ENCODE assay signal across 9 cellular contexts in genomic region chr12:106030210-106031175, GRCh38.
A peak's percentile ranks its signal among the peaks of the same experiment; 100 is the strongest.
DNase-seq lines count a peak whose midpoint lies in the region; ATAC-seq and TF ChIP-seq lines count a peak whose summit lies in the region.
"Had no signal": no experiment of that assay in that cellular context is flagged by ENCODE, and none has a peak within 500 bp of the region (broad histone marks: within the 10 kb centered on the region; RNA-seq: fewer than 3 reads in every experiment).

No MANE protein-coding gene starts in this region.

- H3K4me2 ChIP-seq in MM.1S (ENCODE audit: low read depth, low read length): peak overlapping the region; percentile 70; the same call in 1 of the 2 replicates

- H3K27ac ChIP-seq in MM.1S (ENCODE audit: low read length) (peak overlapping the region; percentile 41; the same call in 1 of the 2 replicates), psoas muscle (no peak overlapping the region), sigmoid colon (no peak overlapping the region)
- H3K27ac ChIP-seq in effector memory CD4-positive, alpha-beta T cell (ENCODE audit: insufficient read depth, low read length, poor library complexity, severe bottlenecking): no peak overlapping the region

- DNase-seq in GM04504 (ENCODE audit: low read depth) (peak; percentile 57), MM.1S (peak; percentile 61), astrocyte of the hippocampus (ENCODE audit: low read depth, low spot score) (peak; percentile 94), non-pigmented ciliary epithelial cell (ENCODE audit: low read depth) (peak; percentile 99), NCI-H2227 treated with DMSO at 0.1 percent for 48 hours (lab: John Stamatoyannopoulos, UW) (no peak), psoas muscle (no peak), sigmoid colon (no peak)
- no peak for DNase-seq in effector memory CD4-positive, alpha-beta T cell
- DNase-seq: stimulated activated CD4-positive, alpha-beta T cell treated with anti-CD3 and anti-CD28 coated beads, Interleukin-1b, Interleukin-23, amount 100 ng/mL, for 48 hours had no signal

- peaks cover 16% of the 10 kb centered on the region for H3K4me1 ChIP-seq in MM.1S (ENCODE audit: low read length)
- no peaks in the 10 kb centered on the region for H3K4me1 ChIP-seq in effector memory CD4-positive, alpha-beta T cell (ENCODE audit: control insufficient read depth, insufficient read depth, low read length, poor library complexity, severe bottlenecking)
- no peaks in the 10 kb centered on the region for H3K4me1 ChIP-seq in psoas muscle
- peaks cover 0 to 4% (median 0%) of the 10 kb centered on the region in 4 donors for H3K4me1 ChIP-seq in sigmoid colon

- H3K4me3 ChIP-seq in MM.1S (ENCODE audit: low read length) (peak overlapping the region; percentile 14; the same call in 1 of the 2 replicates), psoas muscle (no peak overlapping the region), sigmoid colon (no peak overlapping the region)
- H3K4me3 ChIP-seq in effector memory CD4-positive, alpha-beta T cell (ENCODE audit: insufficient read depth, low read depth, low read length, poor library complexity, severe bottlenecking): no peak overlapping the region

- intact Hi-C loops in psoas muscle (cut with DNase I): no loop called here
- intact Hi-C loops in sigmoid colon (cut with DNase I): no loop called here

- WGBS in psoas muscle, 3 donors: 54 to 64% (median 58%) methylated on average over 12 of the region's 12 CpGs
- 42 to 51% methylated on average over 12 of the region's 12 CpGs for WGBS in sigmoid colon, 2 donors

- H3K9ac ChIP-seq in MM.1S (ENCODE audit: low read length): peak overlapping the region; percentile 26; the same call in 1 of the 2 replicates

- ATAC-seq in psoas muscle: no peak

- H3K27me3 ChIP-seq in MM.1S (replicated peaks; ENCODE audit: insufficient read depth, low read length) (no peaks in the 10 kb centered on the region), psoas muscle (ENCODE audit: insufficient read depth in 3 of 3, low read length in 2 of 3) (no peaks in the 10 kb centered on the region), sigmoid colon (no peaks in the 10 kb centered on the region)
- H3K27me3 ChIP-seq in effector memory CD4-positive, alpha-beta T cell (replicated peaks; ENCODE audit: control insufficient read depth, insufficient read depth, low read length, poor library complexity, severe bottlenecking): no peaks in the 10 kb centered on the region

- peak overlapping the region; percentile 59 for H2AFZ ChIP-seq in MM.1S (ENCODE audit: low read length)

- H3K9me3 ChIP-seq in MM.1S (replicated peaks; ENCODE audit: insufficient read depth, low read length): no peaks in the 10 kb centered on the region
- no peaks in the 10 kb centered on the region for H3K9me3 ChIP-seq in effector memory CD4-positive, alpha-beta T cell (ENCODE audit: control insufficient read depth, low read length)
- H3K9me3 ChIP-seq in psoas muscle: no peaks in the 10 kb centered on the region
- no peaks in the 10 kb centered on the region for H3K9me3 ChIP-seq in sigmoid colon

- no peaks in the 10 kb centered on the region for H4K20me1 ChIP-seq in MM.1S (ENCODE audit: insufficient read depth, low read length)

- TF ChIP-seq EP300 in sigmoid colon (IDR thresholded peaks at IDR 0.05): no peak

- no peaks in the 10 kb centered on the region for H3K79me2 ChIP-seq in MM.1S (ENCODE audit: low read length)

- H3K36me3 ChIP-seq in MM.1S (replicated peaks; ENCODE audit: insufficient read depth, low read length) (no peaks in the 10 kb centered on the region), psoas muscle (ENCODE audit: insufficient read depth in 1 of 2, low read depth in 1 of 2) (no peaks in the 10 kb centered on the region), sigmoid colon (no peaks in the 10 kb centered on the region)
- H3K36me3 ChIP-seq in effector memory CD4-positive, alpha-beta T cell (ENCODE audit: control insufficient read depth, insufficient read depth, low read length): no peaks in the 10 kb centered on the region

- H3K9me2 ChIP-seq in MM.1S (replicated peaks; ENCODE audit: insufficient read depth, low read length): no peaks in the 10 kb centered on the region

- peaks cover 3% of the 10 kb centered on the region; the same call in 1 of the 2 replicates for H3F3A ChIP-seq in MM.1S (ENCODE audit: insufficient read depth, low read length)

- TF ChIP-seq CTCF in MM.1S (IDR thresholded peaks at IDR 0.05; ENCODE audit: low read length) (no peak), psoas muscle (IDR thresholded peaks at IDR 0.05) (no peak), sigmoid colon (IDR thresholded peaks at IDR 0.05) (no peak)

- TF ChIP-seq POLR2A in sigmoid colon (IDR thresholded peaks at IDR 0.05): no peak

Comparison
In these comparisons a context has a peak if more than half of its experiments do, and no peak if none do; other contexts are left out.
1. DNase-seq: peak in GM04504 (single experiment), MM.1S (single experiment), astrocyte of the hippocampus (single experiment) and non-pigmented ciliary epithelial cell (single experiment); none in effector memory CD4-positive, alpha-beta T cell (0 of 3), NCI-H2227 treated with DMSO at 0.1 percent for 48 hours (single experiment), psoas muscle (0 of 2) and sigmoid colon (single experiment).